29 cellular contexts compared by ENCODE assay signal in the genomic region with DNA sequence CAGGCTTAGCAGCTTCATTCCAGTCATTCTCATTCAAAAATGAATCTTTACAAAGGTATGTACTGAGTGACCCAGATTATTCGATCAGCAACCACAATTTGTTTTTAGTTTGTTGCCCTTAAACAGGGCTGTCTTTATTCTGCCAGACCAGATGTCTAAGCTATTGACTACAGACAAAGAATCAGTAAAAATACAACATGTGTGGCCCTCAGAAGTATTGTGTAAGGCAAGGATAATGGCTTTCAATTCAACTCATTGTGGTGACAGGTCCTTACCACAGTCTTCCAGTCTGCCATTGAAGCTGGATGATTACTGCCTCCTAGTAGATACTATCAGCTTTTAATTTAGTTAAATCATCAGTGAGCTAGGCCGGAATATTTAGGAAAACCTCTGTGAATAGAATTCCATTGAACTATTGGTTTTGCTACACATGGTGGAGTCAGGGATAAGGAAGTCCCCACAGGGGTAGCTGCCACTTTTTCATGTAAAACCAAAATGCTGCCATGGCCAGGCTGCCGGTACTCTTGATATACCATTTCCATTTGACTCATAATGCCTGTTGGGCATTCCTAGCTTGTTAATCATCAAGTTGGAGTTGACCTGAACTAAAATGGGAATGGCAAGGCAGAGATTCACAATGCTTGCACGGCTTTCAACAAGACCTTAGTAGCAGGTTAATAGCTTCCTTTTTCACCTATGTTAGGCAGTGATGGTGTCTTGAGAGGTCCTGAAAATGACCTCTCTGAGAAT.
A peak's percentile ranks its signal among the peaks of the same experiment; 100 is the strongest.
DNase-seq lines count a peak whose midpoint lies in the region; ATAC-seq and TF ChIP-seq lines count a peak whose summit lies in the region.
"Had no signal": no experiment of that assay in that cellular context is flagged by ENCODE, and none has a peak within 500 bp of the region (broad histone marks: within the 10 kb centered on the region; RNA-seq: fewer than 3 reads in every experiment).

No MANE protein-coding gene starts in this region.

- no peak for TF ChIP-seq CTCF in IMR-90 (conservative IDR thresholded peaks at IDR 0.05; ENCODE audit: low read depth, low read length)
- no peak for TF ChIP-seq CTCF in mammary epithelial cell (conservative IDR thresholded peaks at IDR 0.05 in 1 of 2, IDR thresholded peaks at IDR 0.05 in 1 of 2; ENCODE audit: extremely low read depth in 1 of 2, insufficient read depth in 1 of 2, low read depth in 1 of 2, low read length in 2 of 2)
- TF ChIP-seq CTCF in nephron progenitor cell (IDR thresholded peaks at IDR 0.05) = no peak
- TF ChIP-seq CTCF in dorsolateral prefrontal cortex (IDR thresholded peaks at IDR 0.05 in 54 of 56, conservative IDR thresholded peaks at IDR 0.05 in 2 of 56; ENCODE audit: low read depth in 1 of 56, partially characterized antibody in 56 of 56) = no peak

- H3K18ac ChIP-seq in IMR-90 (ENCODE audit: low read depth, low read length) (no peak overlapping the region), mesendoderm (ENCODE audit: low read length) (no peak overlapping the region)

- H3K4ac ChIP-seq in IMR-90 (ENCODE audit: low read depth, low read length) (no peak overlapping the region), mesendoderm (ENCODE audit: low read depth, low read length) (no peak overlapping the region)

- H3K79me1 ChIP-seq in IMR-90 (ENCODE audit: low read depth in 1 of 2, low read length in 2 of 2) = no peaks in the 10 kb centered on the region
- H3K79me1 ChIP-seq in mesendoderm (ENCODE audit: low read length) = no peaks in the 10 kb centered on the region

- in situ Hi-C loops in ACHN (cut with HindIII; ENCODE audit: low pct_ligation_motif_present, low pct_unique_long_range_greater_than_20kb, low sequenced_read_pairs) (loop anchor here (25.0 kb wide), 1 partner anchor 920 kb away; no protein-coding TSS in a partner anchor), IMR-90 (cut with MboI; ENCODE audit: low sequenced_read_pairs) (no loop called here), mammary epithelial cell (cut with MboI; ENCODE audit: low sequenced_read_pairs in 2 of 2) (loop anchor here in 1 of 2 donors (25.0 kb wide), 1 partner anchor 1555 kb away; no protein-coding TSS in a partner anchor)

- H4K20me1 ChIP-seq in IMR-90 (ENCODE audit: insufficient read depth, low read length) (no peaks in the 10 kb centered on the region), mammary epithelial cell (ENCODE audit: insufficient read depth, low read length) (no peaks in the 10 kb centered on the region)

- dilution Hi-C loops in IMR-90 (cut with HindIII; ENCODE audit: low sequenced_read_pairs, unreplicated experiment) = no loop called here
- dilution Hi-C loops in mammary epithelial cell (cut with HindIII; ENCODE audit: low sequenced_read_pairs) = no loop called here

- H4K8ac ChIP-seq in IMR-90 (ENCODE audit: low read depth in 2 of 2, low read length in 2 of 2) (no peak overlapping the region), mesendoderm (ENCODE audit: low read depth, low read length) (no peak overlapping the region)

- no peak overlapping the region for H3K4me2 ChIP-seq in IMR-90 (ENCODE audit: low read depth, low read length)
- H3K4me2 ChIP-seq in mesendoderm (ENCODE audit: low read length) = no peak overlapping the region
- no peak overlapping the region for H3K4me2 ChIP-seq in mammary epithelial cell (ENCODE audit: insufficient read depth, low read depth, low read length)

- H2BK15ac ChIP-seq in IMR-90 (ENCODE audit: low read depth, low read length) = no peak overlapping the region
- H2BK15ac ChIP-seq in mesendoderm (replicated peaks; ENCODE audit: low read depth) = no peak overlapping the region

- H3K4me1 ChIP-seq in IMR-90 (ENCODE audit: control insufficient read depth, insufficient read depth, low read length) (no peaks in the 10 kb centered on the region), mesendoderm (ENCODE audit: control insufficient read depth, low read depth, low read length) (no peaks in the 10 kb centered on the region), mammary epithelial cell (ENCODE audit: insufficient read depth, low read length) (no peaks in the 10 kb centered on the region)
- H3K4me1 ChIP-seq: esophagus squamous epithelium, foreskin keratinocyte, heart left ventricle, lower lobe of right lung, upper lobe of left lung had no signal

- no peak overlapping the region for H3K14ac ChIP-seq in IMR-90 (replicated peaks; ENCODE audit: low read depth, low read length)

- H3K27me3 Mint-ChIP-seq in nephron progenitor cell (ENCODE audit: low read depth, poor library complexity) = peaks cover 17% of the 10 kb centered on the region
- H3K27me3 Mint-ChIP-seq: brain had no signal

- intact Hi-C loops in IMR-90 (cut with micrococcal nuclease) = no loop called here
- intact Hi-C loops in mammary epithelial cell (cut with micrococcal nuclease) = no loop called here
- intact Hi-C loops in dorsolateral prefrontal cortex (cut with DNase I) = no loop called here

- H3K23ac ChIP-seq in IMR-90 (ENCODE audit: low read depth, low read length) (no peak overlapping the region), mesendoderm (ENCODE audit: low read length) (no peak overlapping the region)

- H3K9ac ChIP-seq in IMR-90 (ENCODE audit: low read depth, low read length) = no peak overlapping the region
- H3K9ac ChIP-seq in mesendoderm (ENCODE audit: low read length) = no peak overlapping the region
- no peak overlapping the region for H3K9ac ChIP-seq in mammary epithelial cell (ENCODE audit: insufficient read depth, low read length)

- no peaks in the 10 kb centered on the region; the same call in none of the 2 replicates for H3K27me3 ChIP-seq in IMR-90 (ENCODE audit: control insufficient read depth, insufficient read depth, low read length)
- H3K27me3 ChIP-seq in mesendoderm (ENCODE audit: insufficient read depth, low read length, poor library complexity) = no peaks in the 10 kb centered on the region
- H3K27me3 ChIP-seq in mammary epithelial cell (ENCODE audit: insufficient read depth, low read length) = no peaks in the 10 kb centered on the region
- H3K27me3 ChIP-seq in dorsolateral prefrontal cortex = no peaks in the 10 kb centered on the region
- H3K27me3 ChIP-seq: upper lobe of left lung had no signal

- no peaks in the 10 kb centered on the region for H3K9me3 ChIP-seq in IMR-90 (ENCODE audit: control insufficient read depth, insufficient read depth, low read length)
- H3K9me3 ChIP-seq in mammary epithelial cell (replicated peaks; ENCODE audit: insufficient read depth, low read length) = no peaks in the 10 kb centered on the region
- H3K9me3 ChIP-seq: esophagus squamous epithelium, heart left ventricle, lower lobe of right lung, upper lobe of left lung had no signal

- no peaks in the 10 kb centered on the region for H3K36me3 Mint-ChIP-seq in nephron progenitor cell (ENCODE audit: low read depth)
- H3K36me3 Mint-ChIP-seq: activated CD8-positive, alpha-beta memory T cell treated with anti-CD3 and anti-CD28 coated beads, Interleukin-2, amount 10 ng/mL, durations not matched to agents 7 days and 5 days; brain; CD4-positive, CD25-positive, alpha-beta regulatory T cell; natural killer cell treated with Interleukin-12 subunit alpha and Interleukin-12 subunit beta and Interleukin-15 and Interleukin-18, amount 100 ng/mL, for 72 hours; stimulated activated naive B cell treated with anti-CD40 and anti-IgM and Interleukin-4, amounts not matched to agents 10 μg/mL and 1 μg/mL and 100 μg/mL, for 72 hours had no signal

- no CpG with 5 or more reads among the region's 4 CpGs for WGBS in IMR-90 (ENCODE audit: extremely low coverage in 2 of 2, insufficient read length in 1 of 2), 2 experiments
- no CpG with 5 or more reads among the region's 4 CpGs for WGBS in mesendoderm (ENCODE audit: extremely low coverage, insufficient coverage, low lambda C conversion rate)
- 33% methylated on average over 4 of the region's 4 CpGs for WGBS in mammary epithelial cell (ENCODE audit: low coverage, missing lambda C conversion rate)

- H2BK120ac ChIP-seq in IMR-90 (ENCODE audit: low read depth, low read length) (no peak overlapping the region), mesendoderm (ENCODE audit: low read depth, low read length) (no peak overlapping the region)

- DNase-seq in ACHN = peak; percentile 40
- DNase-seq in IMR-90 = peak; percentile 6
- peak; percentile 46 for DNase-seq in SW480 (ENCODE audit: low spot score)
- DNase-seq in mesendoderm = peak; percentile 1
- DNase-seq in inferior parietal cortex (ENCODE audit: extremely low spot score) = no peak
- no peak for DNase-seq in mammary epithelial cell
- no peak for DNase-seq in nephron progenitor cell
- no peak for DNase-seq in dorsolateral prefrontal cortex
- DNase-seq: 8988T; activated CD4-positive, alpha-beta T cell treated with anti-CD3 and anti-CD28 coated beads, Interleukin-2, amount 50 U/mL, for 4 hours; activated CD8-positive, alpha-beta memory T cell treated with anti-CD3 and anti-CD28 coated beads, Interleukin-2, amount 10 ng/mL, durations not matched to agents 7 days and 5 days; activated naive CD4-positive, alpha-beta T cell; activated T-cell treated with anti-CD3 and anti-CD28 coated beads, Interleukin-2, amount 50 U/mL, for 72 hours; CD4-positive, CD25-positive, alpha-beta regulatory T cell; esophagus squamous epithelium; H7; heart left ventricle; lower lobe of right lung; NCI-H146; NCI-H446; NCI-H774; stimulated activated naive B cell treated with anti-CD40 and anti-IgM and Interleukin-4, amounts not matched to agents 10 μg/mL and 1 μg/mL and 100 μg/mL, for 72 hours; substantia nigra; upper lobe of left lung had no signal

- POLR2A ChIA-PET in IMR-90 (lab: Charles Lee; ENCODE audit: unreplicated experiment) = no interaction called here

- no peak overlapping the region for H4K91ac ChIP-seq in IMR-90 (ENCODE audit: insufficient read depth, low read depth, low read length)

- H3K9me3 Mint-ChIP-seq in nephron progenitor cell = no peaks in the 10 kb centered on the region
- H3K9me3 Mint-ChIP-seq: activated T-cell treated with anti-CD3 and anti-CD28 coated beads, Interleukin-2, amount 50 U/mL, for 72 hours; brain; natural killer cell treated with Interleukin-12 subunit alpha and Interleukin-12 subunit beta and Interleukin-15 and Interleukin-18, amount 100 ng/mL, for 72 hours; stimulated activated naive B cell treated with anti-CD40 and anti-IgM and Interleukin-4, amounts not matched to agents 10 μg/mL and 1 μg/mL and 100 μg/mL, for 72 hours had no signal

- no peak overlapping the region for H2AFZ ChIP-seq in IMR-90 (replicated peaks; ENCODE audit: low read length, poor library complexity)
- H2AFZ ChIP-seq in mammary epithelial cell (ENCODE audit: low read depth, low read length) = no peak overlapping the region

- H3K4me3 ChIP-seq in IMR-90 (ENCODE audit: insufficient read depth, low read depth, low read length) (no peak overlapping the region), mesendoderm (ENCODE audit: low read length) (no peak overlapping the region), mammary epithelial cell (replicated peaks in 1 of 3; ENCODE audit: insufficient read depth in 1 of 3, low read depth in 2 of 3, low read length in 3 of 3) (no peak overlapping the region), dorsolateral prefrontal cortex (no peak overlapping the region)
- H3K4me3 ChIP-seq: esophagus squamous epithelium, heart left ventricle, lower lobe of right lung, upper lobe of left lung had no signal

- H2BK5ac ChIP-seq in IMR-90 (ENCODE audit: low read depth, low read length, poor library complexity, severe bottlenecking) (no peak overlapping the region), mesendoderm (ENCODE audit: low read length) (no peak overlapping the region)

- H3K79me2 ChIP-seq in mesendoderm (ENCODE audit: control insufficient read depth, insufficient read depth, low read length) (no peaks in the 10 kb centered on the region), mammary epithelial cell (ENCODE audit: insufficient read depth, low read length) (no peaks in the 10 kb centered on the region)

- no peak for ATAC-seq in IMR-90 (ENCODE audit: low read depth)
- ATAC-seq: activated CD4-positive, CD25-positive, alpha-beta regulatory T cell treated with anti-CD3 and anti-CD28 coated beads, Interleukin-2, amount 50 U/mL, for 24 hours; activated CD8-positive, alpha-beta memory T cell treated with anti-CD3 and anti-CD28 coated beads, Interleukin-2, amount 10 ng/mL, durations not matched to agents 7 days and 5 days; activated T-cell treated with anti-CD3 and anti-CD28 coated beads, Interleukin-2, amount 50 U/mL, for 72 hours; foreskin keratinocyte; heart left ventricle; lower lobe of right lung; stimulated activated naive B cell treated with anti-CD40 and anti-IgM and Interleukin-4, amounts not matched to agents 10 μg/mL and 1 μg/mL and 100 μg/mL, for 72 hours had no signal

- no peaks in the 10 kb centered on the region for H3K9me1 ChIP-seq in IMR-90 (ENCODE audit: insufficient read depth, low read length)

- no peak overlapping the region for H3K27ac Mint-ChIP-seq in nephron progenitor cell
- H3K27ac Mint-ChIP-seq: activated CD8-positive, alpha-beta memory T cell treated with anti-CD3 and anti-CD28 coated beads, Interleukin-2, amount 10 ng/mL, durations not matched to agents 7 days and 5 days; activated T-cell treated with anti-CD3 and anti-CD28 coated beads, Interleukin-2, amount 50 U/mL, for 72 hours; CD4-positive, CD25-positive, alpha-beta regulatory T cell; natural killer cell treated with Interleukin-12 subunit alpha and Interleukin-12 subunit beta and Interleukin-15 and Interleukin-18, amount 100 ng/mL, for 72 hours; stimulated activated naive B cell treated with anti-CD40 and anti-IgM and Interleukin-4, amounts not matched to agents 10 μg/mL and 1 μg/mL and 100 μg/mL, for 72 hours had no signal

- H2BK20ac ChIP-seq in IMR-90 (ENCODE audit: low read depth, low read length) = no peak overlapping the region

- H2AK9ac ChIP-seq in IMR-90 (replicated peaks; ENCODE audit: low read depth, low read length, poor library complexity) = no peak overlapping the region

- H3K27ac ChIP-seq in IMR-90 (ENCODE audit: insufficient read depth, low read length) (no peak overlapping the region), mesendoderm (ENCODE audit: low read depth, low read length) (no peak overlapping the region), mammary epithelial cell (ENCODE audit: insufficient read depth, low read depth, low read length) (no peak overlapping the region), dorsolateral prefrontal cortex (no peak overlapping the region)
- H3K27ac ChIP-seq: esophagus squamous epithelium, foreskin keratinocyte, heart left ventricle, lower lobe of right lung, RWPE1, upper lobe of left lung had no signal

- CTCF ChIA-PET in IMR-90 (lab: Yijun Ruan, JAX) = interaction anchor here (1.2 to 1.4 kb wide), 2 partner anchors 11 to 17 kb away, joined by 3 to 4 read pairs; no protein-coding TSS in a partner anchor
- CTCF ChIA-PET in mammary epithelial cell (lab: Charles Lee; ENCODE audit: low non-redundant PET) = no interaction called here

- H3K56ac ChIP-seq in IMR-90 (ENCODE audit: extremely low read depth, insufficient read depth, low read length) (no peak overlapping the region), mesendoderm (ENCODE audit: low read length) (no peak overlapping the region)

- H2AK5ac ChIP-seq in IMR-90 (ENCODE audit: low read depth, low read length) = no peak overlapping the region
- H2AK5ac ChIP-seq in mesendoderm (ENCODE audit: low read length) = no peak overlapping the region

- H4K5ac ChIP-seq in IMR-90 (ENCODE audit: low read depth, low read length) (no peak overlapping the region), mesendoderm (ENCODE audit: low read length) (no peak overlapping the region)

- TF ChIP-seq POLR2A in IMR-90 (IDR thresholded peaks at IDR 0.05; ENCODE audit: low read depth, low read length) = no peak

- no peaks in the 10 kb centered on the region for H3K36me3 ChIP-seq in IMR-90 (ENCODE audit: control insufficient read depth, insufficient read depth, low read length)
- no peaks in the 10 kb centered on the region for H3K36me3 ChIP-seq in mesendoderm (ENCODE audit: control insufficient read depth, insufficient read depth, low read length)
- H3K36me3 ChIP-seq in mammary epithelial cell (ENCODE audit: insufficient read depth, low read length) = no peaks in the 10 kb centered on the region
- H3K36me3 ChIP-seq: esophagus squamous epithelium, heart left ventricle, lower lobe of right lung, upper lobe of left lung had no signal

- no peak overlapping the region for H3K4me3 Mint-ChIP-seq in nephron progenitor cell
- H3K4me3 Mint-ChIP-seq: activated CD8-positive, alpha-beta memory T cell treated with anti-CD3 and anti-CD28 coated beads, Interleukin-2, amount 10 ng/mL, durations not matched to agents 7 days and 5 days; activated T-cell treated with anti-CD3 and anti-CD28 coated beads, Interleukin-2, amount 50 U/mL, for 72 hours; brain; CD4-positive, CD25-positive, alpha-beta regulatory T cell; natural killer cell treated with Interleukin-12 subunit alpha and Interleukin-12 subunit beta and Interleukin-15 and Interleukin-18, amount 100 ng/mL, for 72 hours; stimulated activated naive B cell treated with anti-CD40 and anti-IgM and Interleukin-4, amounts not matched to agents 10 μg/mL and 1 μg/mL and 100 μg/mL, for 72 hours had no signal

- no peak for TF ChIP-seq RAD21 in IMR-90 (IDR thresholded peaks at IDR 0.05; ENCODE audit: low read length)

- BruUV-seq in IMR-90 (replicated peaks; lab: Mats Ljungman, UMichigan) (no TSS peak), mammary epithelial cell (replicated peaks; lab: Mats Ljungman, UMichigan) (no TSS peak)

- no peaks in the 10 kb centered on the region for H3K4me1 Mint-ChIP-seq in nephron progenitor cell
- H3K4me1 Mint-ChIP-seq: activated CD8-positive, alpha-beta memory T cell treated with anti-CD3 and anti-CD28 coated beads, Interleukin-2, amount 10 ng/mL, durations not matched to agents 7 days and 5 days; CD4-positive, CD25-positive, alpha-beta regulatory T cell; stimulated activated naive B cell treated with anti-CD40 and anti-IgM and Interleukin-4, amounts not matched to agents 10 μg/mL and 1 μg/mL and 100 μg/mL, for 72 hours had no signal

Comparison
In these comparisons a context has a peak if more than half of its experiments do, and no peak if none do; other contexts are left out.
1. DNase-seq: peak in ACHN (single experiment), IMR-90 (single experiment), SW480 (single experiment) and mesendoderm (single experiment); none in inferior parietal cortex (single experiment), mammary epithelial cell (single experiment), nephron progenitor cell (single experiment) and dorsolateral prefrontal cortex (0 of 10).